Comparison of ENCODE assay signal across 18 cellular contexts in the genomic region with DNA sequence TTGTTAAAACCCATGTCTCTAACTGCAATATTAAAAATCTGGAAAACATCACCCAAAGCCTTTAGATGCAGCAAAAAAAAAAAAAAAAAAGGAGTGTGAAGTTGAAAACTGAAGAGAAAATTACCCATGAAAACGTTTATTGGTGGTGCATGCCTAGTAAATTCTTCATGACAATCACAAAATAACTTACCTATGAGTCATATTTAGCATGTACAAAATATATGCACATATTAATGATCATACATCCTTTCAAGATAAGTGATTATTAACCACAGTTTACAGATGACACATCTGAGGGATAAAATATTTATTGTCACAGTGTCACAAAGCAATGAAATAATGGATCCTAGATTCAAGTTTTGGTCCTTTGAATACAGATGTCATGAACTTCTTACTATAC.
"Had no signal": no experiment of that assay in that cellular context is flagged by ENCODE, and none has a peak within 500 bp of the region (broad histone marks: within the 10 kb centered on the region; RNA-seq: fewer than 3 reads in every experiment).

No MANE protein-coding gene starts in this region.

- H3K36me3 Mint-ChIP-seq: natural killer cell treated with Interleukin-12 subunit alpha and Interleukin-12 subunit beta and Interleukin-15 and Interleukin-18, amount 100 ng/mL, for 72 hours had no signal

- DNase-seq: activated CD4-positive, alpha-beta T cell treated with anti-CD3 and anti-CD28 coated beads, Interleukin-2, amount 50 U/mL, for 1 hour; activated CD8-positive, alpha-beta memory T cell treated with anti-CD3 and anti-CD28 coated beads for 24 hours; activated naive CD4-positive, alpha-beta T cell treated with anti-CD3 and anti-CD28 coated beads for 36 hours; activated naive CD8-positive, alpha-beta T cell treated with anti-CD3 and anti-CD28 coated beads, Interleukin-2, amount 50 U/mL, for 24 hours; left ventricle myocardium superior; mesendoderm; posterior cingulate gyrus; stimulated activated CD4-positive, alpha-beta T cell treated with anti-CD3 and anti-CD28 coated beads, Interleukin-4, amount 100 ng/mL, for 24 hours; stimulated activated naive CD4-positive, alpha-beta T cell; tibial artery; uterus had no signal

- H2AFZ ChIP-seq: hepatocyte had no signal

- H3K4me3 Mint-ChIP-seq: activated naive CD4-positive, alpha-beta T cell treated with anti-CD3 and anti-CD28 coated beads for 36 hours; activated naive CD8-positive, alpha-beta T cell treated with anti-CD3 and anti-CD28 coated beads, Interleukin-2, amount 50 U/mL, for 24 hours; activated T-helper 17 cell treated with anti-CD3 and anti-CD28 coated beads, Interleukin-2, amount 50 U/mL, for 72 hours; natural killer cell treated with Interleukin-12 subunit alpha and Interleukin-12 subunit beta and Interleukin-15 and Interleukin-18, amount 100 ng/mL, for 72 hours had no signal

- H3K4me1 Mint-ChIP-seq: activated naive CD8-positive, alpha-beta T cell treated with anti-CD3 and anti-CD28 coated beads, Interleukin-2, amount 50 U/mL, for 24 hours; activated T-helper 17 cell treated with anti-CD3 and anti-CD28 coated beads, Interleukin-2, amount 50 U/mL, for 72 hours had no signal

- H3K27me3 Mint-ChIP-seq: activated naive CD8-positive, alpha-beta T cell treated with anti-CD3 and anti-CD28 coated beads, Interleukin-2, amount 50 U/mL, for 24 hours had no signal

- H3K27ac ChIP-seq: ascending aorta, cardiac muscle cell, hepatocyte, tibial artery, uterus had no signal

- H3K27me3 ChIP-seq: ascending aorta, cardiac muscle cell, hepatocyte, tibial artery, uterus had no signal

- H3K4me2 ChIP-seq: hepatocyte had no signal

- H3K9me3 ChIP-seq: ascending aorta, tibial artery, uterus had no signal

- H3K4me3 ChIP-seq: ascending aorta, cardiac muscle cell, hepatocyte, tibial artery, uterus had no signal

- FAIRE-seq: colon, keratinocyte had no signal

- H3K4me1 ChIP-seq: ascending aorta, uterus had no signal

- H3K36me3 ChIP-seq: ascending aorta, cardiac muscle cell, tibial artery, uterus had no signal

- H3K79me2 ChIP-seq: hepatocyte had no signal

- H3K9me3 Mint-ChIP-seq: activated naive CD4-positive, alpha-beta T cell treated with anti-CD3 and anti-CD28 coated beads for 36 hours; activated naive CD8-positive, alpha-beta T cell treated with anti-CD3 and anti-CD28 coated beads, Interleukin-2, amount 50 U/mL, for 24 hours; activated T-helper 17 cell treated with anti-CD3 and anti-CD28 coated beads, Interleukin-2, amount 50 U/mL, for 72 hours; natural killer cell treated with Interleukin-12 subunit alpha and Interleukin-12 subunit beta and Interleukin-15 and Interleukin-18, amount 100 ng/mL, for 72 hours had no signal

- ATAC-seq: activated naive CD8-positive, alpha-beta T cell treated with anti-CD3 and anti-CD28 coated beads, Interleukin-2, amount 50 U/mL, for 24 hours; activated T-helper 17 cell treated with anti-CD3 and anti-CD28 coated beads, Interleukin-2, amount 50 U/mL, for 72 hours; left ventricle myocardium superior; natural killer cell treated with Interleukin-12 subunit alpha and Interleukin-12 subunit beta and Interleukin-15 and Interleukin-18, amount 100 ng/mL, for 72 hours had no signal
